Comparison of ENCODE assay signal across 8 cellular contexts in the genomic region with DNA sequence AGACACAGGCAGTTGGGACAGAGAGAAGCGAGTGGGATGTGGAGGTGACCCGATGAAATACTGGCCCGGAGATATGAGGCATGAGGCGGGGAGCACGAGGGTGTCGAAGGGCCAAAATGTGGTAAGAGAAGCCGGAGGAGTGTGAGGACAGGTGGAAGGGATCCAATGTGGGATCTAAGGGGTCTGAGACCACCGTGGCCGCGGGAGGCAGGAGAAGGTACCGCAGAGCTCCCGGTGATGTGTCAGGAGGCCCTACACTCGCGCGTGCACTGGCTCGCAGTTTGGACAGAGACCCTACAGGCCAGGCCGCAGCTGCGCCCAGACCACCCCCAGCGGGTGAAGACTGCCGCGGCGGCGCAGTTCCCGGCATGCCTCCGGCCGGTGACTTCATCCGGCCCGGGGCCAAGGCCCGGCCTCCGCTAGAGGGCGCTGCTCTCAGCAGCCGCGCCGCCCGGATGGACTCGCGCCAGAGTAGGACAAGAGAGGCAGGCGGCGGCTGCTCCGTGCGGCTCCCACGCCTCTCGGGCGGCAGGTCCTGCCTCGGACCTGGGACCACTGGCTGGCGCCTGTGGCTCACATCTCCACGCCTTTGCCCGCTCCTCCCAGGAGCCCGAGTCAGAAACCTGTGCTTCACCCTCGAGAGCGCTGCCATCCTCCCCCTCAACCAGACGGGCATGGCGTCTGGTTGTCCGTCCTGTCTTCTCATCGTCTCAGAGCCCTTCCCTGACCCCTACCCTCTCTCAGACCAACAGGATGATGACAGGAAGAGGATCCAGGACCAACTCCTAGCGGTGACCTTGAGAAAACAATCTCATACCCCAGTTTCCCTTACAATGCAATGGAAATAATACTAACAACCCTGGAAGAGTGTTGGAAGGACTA. TPM values are rescaled to one million over a fixed set of nuclear protein-coding genes. Genes with fewer than 3 reads are reported as not detected.
DNase-seq lines count a peak whose midpoint lies in the region; ATAC-seq and TF ChIP-seq lines count a peak whose summit lies in the region.

No MANE protein-coding gene starts in this region.

- ATAC-seq in CD4-positive, alpha-beta T cell (ENCODE audit: poor library complexity): peak; percentile 92
- ATAC-seq in GM19324 (IDR thresholded peaks at IDR 0.05; ENCODE audit: low FRiP score, unreplicated experiment) (peak; percentile 85), HG03460 (IDR thresholded peaks at IDR 0.05; ENCODE audit: unreplicated experiment) (peak; percentile 75)

- H3K9me3 ChIP-seq in CD4-positive, alpha-beta T cell (ENCODE audit: control insufficient read depth, low read length): no peaks in the 10 kb centered on the region
- H3K9me3 ChIP-seq in endocrine pancreas (ENCODE audit: control insufficient read depth, low read length): no peaks in the 10 kb centered on the region
- no peaks in the 10 kb centered on the region for H3K9me3 ChIP-seq in mesodermal cell (ENCODE audit: control insufficient read depth, low read length)

- H3K9me3 Mint-ChIP-seq in CD4-positive, alpha-beta T cell: no peaks in the 10 kb centered on the region

- WGBS in mesodermal cell (ENCODE audit: insufficient coverage in 2 of 2), 2 experiments: 18 to 20% methylated on average over 52 to 55 of the region's 56 CpGs

- H3K27me3 Mint-ChIP-seq in CD4-positive, alpha-beta T cell: no peaks in the 10 kb centered on the region

- POLR2A ChIA-PET in CD4-positive, alpha-beta T cell (lab: Charles Lee): interaction anchor here (0.7 to 1.3 kb wide), 9 partner anchors 11 to 176 kb away, joined by 3 to 8 read pairs (median 3); a partner anchor contains a TSS

- no peaks in the 10 kb centered on the region for H3K27me3 ChIP-seq in CD4-positive, alpha-beta T cell (ENCODE audit: control insufficient read depth, insufficient read depth, low read length)
- no peaks in the 10 kb centered on the region for H3K27me3 ChIP-seq in endocrine pancreas (ENCODE audit: control insufficient read depth, insufficient read depth, low read length)

- peak; percentile 72 to 93 (median 88) for DNase-seq in CD4-positive, alpha-beta T cell
- DNase-seq in NCI-H82 treated with DMSO at 0.1 percent for 48 hours (lab: John Stamatoyannopoulos, UW; ENCODE audit: unreplicated experiment): peak; percentile 40
- DNase-seq in activated CD8-positive, alpha-beta memory T cell treated with anti-CD3 and anti-CD28 coated beads for 4 hours (ENCODE audit: low read depth in 2 of 2): peak; percentile 68 to 79
- peak; percentile 62 to 72 for DNase-seq in stimulated activated CD8-positive, alpha-beta memory T cell treated with anti-CD3 and anti-CD28 coated beads, Interleukin-15, amount 100 ng/mL, for 4 hours (ENCODE audit: low read depth in 2 of 2)

- H3K36me3 Mint-ChIP-seq in CD4-positive, alpha-beta T cell (ENCODE audit: low read depth): peaks cover 4% of the 10 kb centered on the region

- peak overlapping the region; percentile 70 for H3K9ac ChIP-seq in endocrine pancreas (ENCODE audit: control insufficient read depth, insufficient read depth, low read length)

- no peaks in the 10 kb centered on the region for H3K36me3 ChIP-seq in endocrine pancreas (ENCODE audit: control insufficient read depth, insufficient read depth, low read length)
- H3K36me3 ChIP-seq in mesodermal cell (ENCODE audit: control insufficient read depth, insufficient read depth, low read length): no peaks in the 10 kb centered on the region

- H3K4me3 Mint-ChIP-seq in CD4-positive, alpha-beta T cell: peak overlapping the region; percentile 88

- H3K4me1 ChIP-seq in endocrine pancreas (ENCODE audit: control insufficient read depth, insufficient read depth, low read length): no peaks in the 10 kb centered on the region
- H3K4me1 ChIP-seq in mesodermal cell (ENCODE audit: control insufficient read depth, insufficient read depth, low read length, poor library complexity, severe bottlenecking): no peaks in the 10 kb centered on the region

- peaks cover 27% of the 10 kb centered on the region for H3K4me1 Mint-ChIP-seq in CD4-positive, alpha-beta T cell (ENCODE audit: low read depth)

- peak overlapping the region; percentile 66 for H3K27ac ChIP-seq in CD4-positive, alpha-beta T cell (ENCODE audit: low read depth, low read length)
- H3K27ac ChIP-seq in mesodermal cell (ENCODE audit: low read depth, low read length, severe bottlenecking): peak overlapping the region; percentile 87

- peak; percentile 95 for TF ChIP-seq CTCF in CD4-positive, alpha-beta T cell (IDR thresholded peaks at IDR 0.05)

- CTCF ChIA-PET in CD4-positive, alpha-beta T cell (lab: Charles Lee): interaction anchor here (0.6 to 3.7 kb wide), 22 partner anchors 9 to 248 kb away, joined by 3 to 39 read pairs (median 4); a partner anchor contains a TSS

- H3K27ac Mint-ChIP-seq in CD4-positive, alpha-beta T cell: peak overlapping the region; percentile 87

- H3K4me3 ChIP-seq in endocrine pancreas (ENCODE audit: control insufficient read depth, insufficient read depth, low read length) (peak overlapping the region; percentile 4), mesodermal cell (ENCODE audit: extremely low read depth, insufficient read depth, low read length, poor library complexity, severe bottlenecking) (peak overlapping the region; percentile 40)

- intact Hi-C loops in CD4-positive, alpha-beta T cell (cut with DNase I, micrococcal nuclease): loop anchor here (1.0 to 10.0 kb wide), 6 partner anchors 43 to 247 kb away; a partner anchor contains a TSS

RNA-seq across cellular contexts. Expression of a gene that starts 35.4 kb away (rescaled TPM):
- total RNA-seq in CD4-positive, alpha-beta T cell: 100 to 1,000 TPM; 155 to 168 TPM
- 2.9 TPM for polyA plus RNA-seq in mesodermal cell (2013, experiment 1 of 2)
- polyA plus RNA-seq in mesodermal cell (2013, experiment 2 of 2): 1.9 TPM

RNA-seq across cellular contexts. Expression of a gene that starts 43.2 kb away (rescaled TPM):
- total RNA-seq in CD4-positive, alpha-beta T cell: 100 to 1,000 TPM; 164 to 174 TPM
- polyA plus RNA-seq in mesodermal cell (2013, experiment 1 of 2): 166 TPM
- polyA plus RNA-seq in mesodermal cell (2013, experiment 2 of 2): 179 TPM

RNA-seq across cellular contexts. Expression of a gene that starts 47.1 kb away (rescaled TPM):
- total RNA-seq in CD4-positive, alpha-beta T cell: under 1 TPM in 1 of 2 experiments, not detected in 1; 0.08 TPM
- polyA plus RNA-seq in mesodermal cell (2013, experiment 1 of 2): not detected
- not detected for polyA plus RNA-seq in mesodermal cell (2013, experiment 2 of 2)

RNA-seq across cellular contexts. Expression of a gene that starts 55.4 kb away (rescaled TPM):
- not detected for total RNA-seq in CD4-positive, alpha-beta T cell
- 74.5 TPM for polyA plus RNA-seq in mesodermal cell (2013, experiment 1 of 2)
- polyA plus RNA-seq in mesodermal cell (2013, experiment 2 of 2): 41.8 TPM

Comparison
In these comparisons a context has a peak if more than half of its experiments do, and no peak if none do; other contexts are left out.
1. Peak in every context shown above with its lines: DNase-seq, ATAC-seq, H3K4me3 ChIP-seq and H3K27ac ChIP-seq.